ENCODE assay signal across 11 cellular contexts in genomic region chr15:66714543-66714981, GRCh38. TPM values are rescaled to one million over a fixed set of nuclear protein-coding genes. Genes with fewer than 3 reads are reported as not detected.
A peak's percentile ranks its signal among the peaks of the same experiment; 100 is the strongest.
DNase-seq lines count a peak whose midpoint lies in the region; ATAC-seq, FAIRE-seq and TF ChIP-seq lines count a peak whose summit lies in the region.
"Had no signal": no experiment of that assay in that cellular context is flagged by ENCODE, and none has a peak within 500 bp of the region (broad histone marks: within the 10 kb centered on the region; RNA-seq: fewer than 3 reads in every experiment).

No MANE protein-coding gene starts in this region.

- H3K4me1 Mint-ChIP-seq in progenitor cell of endocrine pancreas (ENCODE audit: low read depth) (peaks cover 33% of the 10 kb centered on the region), H9 (peaks cover 26 to 38% of the 10 kb centered on the region in 2 experiments)

- H4K8ac ChIP-seq in H9 (replicated peaks; ENCODE audit: insufficient read length, low read depth, low read length), result no peak overlapping the region

- no peak overlapping the region for H2BK12ac ChIP-seq in H9 (ENCODE audit: insufficient read length, low read depth, low read length)

- H3K9ac ChIP-seq in endothelial cell of umbilical vein (replicated peaks; ENCODE audit: extremely low read depth, insufficient read depth, low read length), result no peak overlapping the region
- no peak overlapping the region for H3K9ac ChIP-seq in H9 (ENCODE audit: extremely low read depth, insufficient read length, low read length)

- WGBS in H9 (ENCODE audit: extremely low coverage, insufficient read length, low lambda C conversion rate), result no CpG with 5 or more reads among the region's 6 CpGs

- peaks cover 0 to 11% of the 10 kb centered on the region in 2 experiments for H3K36me3 ChIP-seq in endothelial cell of umbilical vein (ENCODE audit: control insufficient read depth in 2 of 2, extremely low read depth in 1 of 2, insufficient read depth in 2 of 2, low read length in 2 of 2)

- no peak overlapping the region for H2BK120ac ChIP-seq in H9 (ENCODE audit: low read depth, low read length, poor library complexity, severe bottlenecking)

- no peak overlapping the region for H2BK5ac ChIP-seq in H9 (ENCODE audit: insufficient read length, low read length)

- TF ChIP-seq POLR2A in endothelial cell of umbilical vein (IDR thresholded peaks at IDR 0.05; ENCODE audit: low read depth, low read length), result no peak

- BruUV-seq in endothelial cell of umbilical vein (replicated peaks; lab: Mats Ljungman, UMichigan), result no TSS peak

- H4K20me1 ChIP-seq in endothelial cell of umbilical vein (replicated peaks; ENCODE audit: control insufficient read depth, extremely low read depth, insufficient read depth, low read length), result no peaks in the 10 kb centered on the region
- no peaks in the 10 kb centered on the region for H4K20me1 ChIP-seq in H9 (ENCODE audit: control insufficient read depth, insufficient read depth, insufficient read length)

- no peaks in the 10 kb centered on the region for H3K9me3 Mint-ChIP-seq in progenitor cell of endocrine pancreas (ENCODE audit: low read depth)
- H3K9me3 Mint-ChIP-seq in H9, result no peaks in the 10 kb centered on the region
- H3K9me3 Mint-ChIP-seq: T-helper 1 cell treated with Interleukin-12 subunit alpha and Interleukin-12 subunit beta and Interleukin-4 antibody, amounts not matched to agents 30 μg/mL and 1 μg/mL, for 36 hours had no signal

- H3K18ac ChIP-seq in H9 (ENCODE audit: insufficient read length, low read depth, low read length), result no peak overlapping the region

- H2AFZ ChIP-seq in endothelial cell of umbilical vein (ENCODE audit: low read depth, low read length) (peak overlapping the region; percentile 44), H9 (ENCODE audit: low read length) (no peak overlapping the region)

- no peak overlapping the region for H3K14ac ChIP-seq in H9 (ENCODE audit: insufficient read depth, low read length)

- H3K36me3 Mint-ChIP-seq in progenitor cell of endocrine pancreas (ENCODE audit: insufficient read depth) (peaks cover 15% of the 10 kb centered on the region), H9 (ENCODE audit: insufficient read depth in 1 of 3, low read depth in 3 of 3) (peaks cover 4 to 24% (median 5%) of the 10 kb centered on the region in 3 experiments; a peak in 6 of 7 replicates)

- no peak overlapping the region for H4K91ac ChIP-seq in H9 (ENCODE audit: insufficient read length, low read depth, low read length)

- H2AK5ac ChIP-seq in H9 (ENCODE audit: insufficient read length, low read length), result no peak overlapping the region

- ATAC-seq in HG03108 (IDR thresholded peaks at IDR 0.05; ENCODE audit: unreplicated experiment) (peak; percentile 5), HG02571 (IDR thresholded peaks at IDR 0.05; ENCODE audit: unreplicated experiment) (no peak)

- H3K4me3 Mint-ChIP-seq in progenitor cell of endocrine pancreas (ENCODE audit: low read depth) (no peak overlapping the region), H9 (no peak overlapping the region)
- H3K4me3 Mint-ChIP-seq: T-helper 1 cell treated with Interleukin-12 subunit alpha and Interleukin-12 subunit beta and Interleukin-4 antibody, amounts not matched to agents 30 μg/mL and 1 μg/mL, for 36 hours had no signal

- no peak for TF ChIP-seq CTCF in endothelial cell of umbilical vein (IDR thresholded peaks at IDR 0.05; ENCODE audit: extremely low read depth in 1 of 2, insufficient read depth in 1 of 2, low read depth in 1 of 2, low read length in 2 of 2)
- TF ChIP-seq CTCF in progenitor cell of endocrine pancreas (IDR thresholded peaks at IDR 0.05; ENCODE audit: unreplicated experiment), result no peak
- TF ChIP-seq CTCF in H9 (conservative IDR thresholded peaks at IDR 0.05), result no peak

- no peaks in the 10 kb centered on the region for H3K23me2 ChIP-seq in H9 (ENCODE audit: insufficient read length, low read depth, low read length, poor library complexity, severe bottlenecking)

- H3K4me1 ChIP-seq in endothelial cell of umbilical vein (ENCODE audit: control insufficient read depth, extremely low read depth, insufficient read depth, low read length) (peaks cover 36% of the 10 kb centered on the region), H9 (ENCODE audit: insufficient read depth, low read length) (no peaks in the 10 kb centered on the region)

- H3K27me3 Mint-ChIP-seq in progenitor cell of endocrine pancreas (no peaks in the 10 kb centered on the region), H9 (ENCODE audit: low read depth) (no peaks in the 10 kb centered on the region)

- no peak overlapping the region for H3T11ph ChIP-seq in H9 (ENCODE audit: low read length)

- POLR2A ChIA-PET in endothelial cell of umbilical vein (lab: Charles Lee), result interaction anchor here (0.6 to 1.2 kb wide), 3 partner anchors 7 to 180 kb away, joined by 3 to 4 read pairs (median 3); partner anchors contain the start of gene SMAD6

- H3K79me2 ChIP-seq in endothelial cell of umbilical vein (ENCODE audit: control insufficient read depth, insufficient read depth, low read length), result peaks cover 9% of the 10 kb centered on the region
- no peaks in the 10 kb centered on the region for H3K79me2 ChIP-seq in H9 (ENCODE audit: insufficient read depth, low read length)

- CTCF ChIA-PET in endothelial cell of umbilical vein (lab: Charles Lee), result interaction anchor here (1.1 to 3.1 kb wide), 9 partner anchors 8 to 137 kb away, joined by 3 to 14 read pairs (median 5); partner anchors contain the start of gene SMAD6

- H4K5ac ChIP-seq in H9 (ENCODE audit: insufficient read length, low read depth, low read length), result no peak overlapping the region

- no peak overlapping the region for H3K4me3 ChIP-seq in endothelial cell of umbilical vein (replicated peaks in 1 of 3; ENCODE audit: insufficient read depth in 1 of 3, low read depth in 1 of 3, low read length in 3 of 3)

- H3K4ac ChIP-seq in H9 (ENCODE audit: low read depth, low read length), result no peak overlapping the region

- no peaks in the 10 kb centered on the region for H3K9me1 ChIP-seq in endothelial cell of umbilical vein (replicated peaks; ENCODE audit: control insufficient read depth, extremely low read depth, insufficient read depth, low read length)

- H3K79me1 ChIP-seq in H9 (ENCODE audit: insufficient read depth, low read depth, low read length, poor library complexity, severe bottlenecking), result no peaks in the 10 kb centered on the region

- dilution Hi-C loops in endothelial cell of umbilical vein (cut with MboI; ENCODE audit: extremely low pct_ligation_motif_present, low sequenced_read_pairs), result no loop called here

- intact Hi-C loops in endothelial cell of umbilical vein (cut with micrococcal nuclease), result no loop called here

- no peak overlapping the region for H2BK15ac ChIP-seq in H9 (ENCODE audit: low read depth, low read length)

- no peak overlapping the region for H2BK20ac ChIP-seq in H9 (ENCODE audit: low read depth, low read length, poor library complexity, severe bottlenecking)

- DNase-seq in CD1c-positive myeloid dendritic cell (ENCODE audit: extremely low spot score) (peak; percentile 34), endothelial cell of umbilical vein (ENCODE audit: low read depth, low spot score) (peak; percentile 34), progenitor cell of endocrine pancreas (ENCODE audit: low spot score, unreplicated experiment) (no peak), islet precursor cell (no peak), H9 (no peak), frontal cortex (ENCODE audit: low spot score in 2 of 2) (no peak)
- DNase-seq: cerebellar nuclear complex, NCI-H446 treated with DMSO at 0.1 percent for 48 hours had no signal

- H3K23ac ChIP-seq in H9 (ENCODE audit: insufficient read length, low read depth, low read length), result no peak overlapping the region

- H3K4me2 ChIP-seq in endothelial cell of umbilical vein (ENCODE audit: insufficient read depth, low read length), result peak overlapping the region; percentile 8
- H3K4me2 ChIP-seq in H9 (ENCODE audit: insufficient read depth, insufficient read length, low read length), result no peak overlapping the region

- H3K9me3 ChIP-seq in endothelial cell of umbilical vein (replicated peaks; ENCODE audit: control insufficient read depth, insufficient read depth, low read length) (no peaks in the 10 kb centered on the region), H9 (ENCODE audit: control insufficient read depth, low read depth, low read length) (no peaks in the 10 kb centered on the region)

- H3K27me3 ChIP-seq in endothelial cell of umbilical vein (ENCODE audit: control insufficient read depth in 2 of 2, insufficient read depth in 2 of 2, low read length in 2 of 2) (no peaks in the 10 kb centered on the region), H9 (ENCODE audit: insufficient read depth, low read length) (no peaks in the 10 kb centered on the region)

- H3K56ac ChIP-seq in H9 (ENCODE audit: insufficient read length, low read depth, low read length), result no peak overlapping the region

- H3K27ac Mint-ChIP-seq in progenitor cell of endocrine pancreas (peak overlapping the region; percentile 33), H9 (no peak overlapping the region; a peak in 1 of 7 replicates)
- H3K27ac Mint-ChIP-seq: T-helper 1 cell treated with Interleukin-12 subunit alpha and Interleukin-12 subunit beta and Interleukin-4 antibody, amounts not matched to agents 30 μg/mL and 1 μg/mL, for 36 hours had no signal

- H3K27ac ChIP-seq in endothelial cell of umbilical vein (ENCODE audit: insufficient read depth, low read depth, low read length) (peak overlapping the region; percentile 11), H9 (ENCODE audit: insufficient read length, low read depth, low read length) (no peak overlapping the region)

- FAIRE-seq in endothelial cell of umbilical vein (lab: Jason Lieb, UNC) (peak; percentile 96), frontal cortex (lab: Jason Lieb, UNC) (no peak)

TF ChIP-seq in endothelial cell of umbilical vein, 7 proteins besides CTCF, POLR2A, EP300 and RAD21:
- TF ChIP-seq MAX (IDR thresholded peaks at IDR 0.05; ENCODE audit: insufficient read depth, insufficient read length), result no peak
- TF ChIP-seq FOS (IDR thresholded peaks at IDR 0.05; ENCODE audit: borderline replicate concordance, insufficient read depth, low read length), result peak; percentile 22

RNA-seq across cellular contexts. Expression of gene SMAD6, which starts 12.5 kb away (rescaled TPM):
- total RNA-seq in endothelial cell of umbilical vein, result 12.4 and 12.5 TPM in 2 replicates
- polyA plus RNA-seq in endothelial cell of umbilical vein, result 7.3 and 8.8 TPM in 2 replicates
- 3.5 and 4.0 TPM in 2 replicates for polyA plus RNA-seq in endothelial cell of umbilical vein (2011; cell fraction: cytosol; rRNA removed)
- 22.2 and 24.2 TPM in 2 replicates for polyA plus RNA-seq in endothelial cell of umbilical vein (2011; cell fraction: nucleus; rRNA removed)
- 5.8 and 11.3 TPM in 2 replicates for polyA plus RNA-seq in endothelial cell of umbilical vein (2012)
- polyA minus RNA-seq in endothelial cell of umbilical vein, result 28.0 and 29.7 TPM in 2 replicates
- 45.7 TPM for polyA minus RNA-seq in endothelial cell of umbilical vein (2011; cell fraction: cytosol; rRNA and poly(A)+ RNA removed)
- polyA minus RNA-seq in endothelial cell of umbilical vein (2011; cell fraction: nucleus; rRNA and poly(A)+ RNA removed), result 22.4 and 35.7 TPM in 2 replicates
- 35.5 and 38.9 TPM in 2 replicates for total RNA-seq in progenitor cell of endocrine pancreas
- total RNA-seq in H9 (2021), result 6.0 and 6.8 TPM in 2 replicates
- total RNA-seq in frontal cortex, result 2.4 TPM

Comparison
In these comparisons a context has a peak if more than half of its experiments do, and no peak if none do; other contexts are left out.
1. DNase-seq: peak in CD1c-positive myeloid dendritic cell (single experiment) and endothelial cell of umbilical vein (single experiment); none in progenitor cell of endocrine pancreas (single experiment), islet precursor cell (single experiment), H9 (single experiment) and frontal cortex (0 of 2).